ENCODE assay signal across 29 cellular contexts in genomic region chr19:39196320-39196719, GRCh38. TPM values are rescaled to one million over a fixed set of nuclear protein-coding genes. Genes with fewer than 3 reads are reported as not detected.
DNase-seq lines count a peak whose midpoint lies in the region; ATAC-seq and TF ChIP-seq lines count a peak whose summit lies in the region.
"Had no signal": no experiment of that assay in that cellular context is flagged by ENCODE, and none has a peak within 500 bp of the region (broad histone marks: within the 10 kb centered on the region; RNA-seq: fewer than 3 reads in every experiment).

No MANE protein-coding gene starts in this region.

- H3K27me3 ChIP-seq in H9 (ENCODE audit: insufficient read depth, low read length), result peaks cover 7% of the 10 kb centered on the region; the same call in 1 of the 2 replicates
- no peaks in the 10 kb centered on the region; the same call in 1 of the 2 replicates for H3K27me3 ChIP-seq in SJCRH30
- H3K27me3 ChIP-seq in esophagus squamous epithelium, result peaks cover 0 to 71% (median 7%) of the 10 kb centered on the region in 4 donors
- peaks cover 43% of the 10 kb centered on the region for H3K27me3 ChIP-seq in osteoblast (ENCODE audit: insufficient read depth, low read length)

- peak overlapping the region; percentile 52 for H3K4me3 ChIP-seq in SJCRH30
- H3K4me3 ChIP-seq in esophagus squamous epithelium, result peak overlapping the region in 2 of 4 donors; percentile 40 to 53
- H3K4me3 ChIP-seq in osteoblast (ENCODE audit: insufficient read depth, low read length), result no peak overlapping the region
- no peak overlapping the region for H3K4me3 ChIP-seq in coronary artery

- H2BK5ac ChIP-seq in H9 (ENCODE audit: insufficient read length, low read length), result no peak overlapping the region

- no peak overlapping the region for H4K91ac ChIP-seq in H9 (ENCODE audit: insufficient read length, low read depth, low read length)

- no peak overlapping the region for H2BK120ac ChIP-seq in H9 (ENCODE audit: low read depth, low read length, poor library complexity, severe bottlenecking)

- TF ChIP-seq POLR2A in esophagus squamous epithelium (IDR thresholded peaks at IDR 0.05), result no peak

- H3K4me1 ChIP-seq in H9 (ENCODE audit: insufficient read depth, low read length) (no peaks in the 10 kb centered on the region), SJCRH30 (peaks cover 19% of the 10 kb centered on the region), esophagus squamous epithelium (peaks cover 5 to 58% (median 13%) of the 10 kb centered on the region in 3 donors), osteoblast (ENCODE audit: insufficient read depth, low read length) (no peaks in the 10 kb centered on the region)

- H3K4ac ChIP-seq in H9 (ENCODE audit: low read depth, low read length), result no peak overlapping the region

- H3K4me2 ChIP-seq in H9 (ENCODE audit: insufficient read depth, insufficient read length, low read length), result peak overlapping the region; percentile 48
- H3K4me2 ChIP-seq in osteoblast (ENCODE audit: insufficient read depth, low read length), result no peak overlapping the region

- no peaks in the 10 kb centered on the region; a peak in 1 of 5 replicates for H3K9me3 Mint-ChIP-seq in H9
- H3K9me3 Mint-ChIP-seq: activated naive CD4-positive, alpha-beta T cell treated with anti-CD3 and anti-CD28 coated beads for 36 hours; activated T-cell treated with anti-CD3 and anti-CD28 coated beads, Interleukin-2, amount 50 U/mL, for 4 hours; dendritic cell treated with granulocyte-macrophage colony-stimulating factor and Interleukin-4, amounts not matched to agents 40 ng/mL and 50 ng/mL, for 4 days; nephron had no signal

- H2BK20ac ChIP-seq in H9 (ENCODE audit: low read depth, low read length, poor library complexity, severe bottlenecking), result no peak overlapping the region

- H2AFZ ChIP-seq in H9 (ENCODE audit: low read length), result no peak overlapping the region
- H2AFZ ChIP-seq in osteoblast (ENCODE audit: low read length), result no peak overlapping the region

- H3K23ac ChIP-seq in H9 (ENCODE audit: insufficient read length, low read depth, low read length), result no peak overlapping the region

- no peak for TF ChIP-seq CTCF in H9 (conservative IDR thresholded peaks at IDR 0.05)
- no peak for TF ChIP-seq CTCF in esophagus squamous epithelium (IDR thresholded peaks at IDR 0.05)
- no peak for TF ChIP-seq CTCF in osteoblast (IDR thresholded peaks at IDR 0.05; ENCODE audit: extremely low read depth, low read depth, low read length)
- TF ChIP-seq CTCF in coronary artery (IDR thresholded peaks at IDR 0.05), result no peak

- DNase-seq in H9 (no peak), SJCRH30 (peak; percentile 73 to 75), esophagus squamous epithelium (lab: John Stamatoyannopoulos, UW) (no peak), osteoblast (ENCODE audit: insufficient read length, low spot score, missing footprints) (peak; percentile 42), AG08395 (ENCODE audit: low spot score) (no peak), coronary artery (ENCODE audit: low spot score) (no peak)
- DNase-seq: activated CD4-positive, alpha-beta T cell treated with anti-CD3 and anti-CD28 coated beads for 48 hours; activated T-cell treated with anti-CD3 and anti-CD28 coated beads, Interleukin-2, amount 50 U/mL, for 4 hours; amygdala; GDM1; GOT3; heart left ventricle; Karpas-422; midbrain; NCI-H1694 treated with DMSO at 0.1 percent for 48 hours; NCI-H2171; NCI-H526 treated with DMSO at 0.1 percent for 48 hours; posterior cingulate gyrus; transverse colon had no signal

- intact Hi-C loops in esophagus squamous epithelium (cut with DNase I), result no loop called here

- H3K27me3 Mint-ChIP-seq in H9 (ENCODE audit: low read depth), result peaks cover 72% of the 10 kb centered on the region

- H3K9me3 ChIP-seq in H9 (ENCODE audit: control insufficient read depth, low read depth, low read length) (no peaks in the 10 kb centered on the region), SJCRH30 (replicated peaks) (no peaks in the 10 kb centered on the region), esophagus squamous epithelium (no peaks in the 10 kb centered on the region), osteoblast (ENCODE audit: low read depth, low read length) (no peaks in the 10 kb centered on the region)
- H3K9me3 ChIP-seq: heart left ventricle, SK-N-SH, transverse colon had no signal

- H3K36me3 ChIP-seq in SJCRH30 (no peaks in the 10 kb centered on the region), esophagus squamous epithelium (peaks cover 0 to 8% (median 0%) of the 10 kb centered on the region in 3 donors), osteoblast (ENCODE audit: insufficient read depth, low read length) (no peaks in the 10 kb centered on the region)
- H3K36me3 ChIP-seq: heart left ventricle, transverse colon had no signal

- H3K4me1 Mint-ChIP-seq in H9, result peaks cover 10 to 34% of the 10 kb centered on the region in 2 experiments

- no peaks in the 10 kb centered on the region for H3K36me3 Mint-ChIP-seq in H9 (ENCODE audit: insufficient read depth in 1 of 3, low read depth in 3 of 3)

- H3K27ac ChIP-seq in H9 (ENCODE audit: insufficient read length, low read depth, low read length), result no peak overlapping the region
- H3K27ac ChIP-seq in SJCRH30, result peak overlapping the region; percentile 55
- peak overlapping the region; percentile 34 to 80 (median 75) for H3K27ac ChIP-seq in esophagus squamous epithelium
- no peak overlapping the region for H3K27ac ChIP-seq in osteoblast (ENCODE audit: low read depth, low read length)
- H3K27ac ChIP-seq in coronary artery, result no peak overlapping the region
- H3K27ac ChIP-seq: heart left ventricle, RWPE1, transverse colon had no signal

- H4K5ac ChIP-seq in H9 (ENCODE audit: insufficient read length, low read depth, low read length), result no peak overlapping the region

- H3K79me2 ChIP-seq in H9 (ENCODE audit: insufficient read depth, low read length) (no peaks in the 10 kb centered on the region), osteoblast (ENCODE audit: insufficient read depth, low read length) (no peaks in the 10 kb centered on the region)

- H4K8ac ChIP-seq in H9 (replicated peaks; ENCODE audit: insufficient read length, low read depth, low read length), result no peak overlapping the region

- no peak overlapping the region for H3K27ac Mint-ChIP-seq in H9
- H3K27ac Mint-ChIP-seq: activated naive CD4-positive, alpha-beta T cell treated with anti-CD3 and anti-CD28 coated beads for 36 hours; dendritic cell treated with granulocyte-macrophage colony-stimulating factor and Interleukin-4, amounts not matched to agents 40 ng/mL and 50 ng/mL, for 4 days; nephron had no signal

- no peak overlapping the region for H3T11ph ChIP-seq in H9 (ENCODE audit: low read length)

- no peak overlapping the region for H3K18ac ChIP-seq in H9 (ENCODE audit: insufficient read length, low read depth, low read length)

- H3K79me1 ChIP-seq in H9 (ENCODE audit: insufficient read depth, low read depth, low read length, poor library complexity, severe bottlenecking), result no peaks in the 10 kb centered on the region

- H4K20me1 ChIP-seq in H9 (ENCODE audit: control insufficient read depth, insufficient read depth, insufficient read length), result no peaks in the 10 kb centered on the region
- H4K20me1 ChIP-seq in osteoblast (ENCODE audit: insufficient read depth, low read length), result no peaks in the 10 kb centered on the region

- H2BK12ac ChIP-seq in H9 (ENCODE audit: insufficient read length, low read depth, low read length), result no peak overlapping the region

- H2AK5ac ChIP-seq in H9 (ENCODE audit: insufficient read length, low read length), result no peak overlapping the region

- H3K4me3 Mint-ChIP-seq in H9, result peak overlapping the region; percentile 36 to 75; a peak in 3 of 5 replicates
- H3K4me3 Mint-ChIP-seq: activated naive CD4-positive, alpha-beta T cell treated with anti-CD3 and anti-CD28 coated beads for 36 hours; dendritic cell treated with granulocyte-macrophage colony-stimulating factor and Interleukin-4, amounts not matched to agents 40 ng/mL and 50 ng/mL, for 4 days; nephron had no signal

- H3K9ac ChIP-seq in H9 (ENCODE audit: extremely low read depth, insufficient read length, low read length), result no peak overlapping the region
- H3K9ac ChIP-seq: SK-N-SH had no signal

- H2BK15ac ChIP-seq in H9 (ENCODE audit: low read depth, low read length), result no peak overlapping the region

- peaks cover 7% of the 10 kb centered on the region for H3K23me2 ChIP-seq in H9 (ENCODE audit: insufficient read length, low read depth, low read length, poor library complexity, severe bottlenecking)

- WGBS in H9 (ENCODE audit: extremely low coverage, insufficient read length, low lambda C conversion rate), result no CpG with 5 or more reads among the region's 7 CpGs
- WGBS in esophagus squamous epithelium, 2 donors, result 41% methylated on average over 3 of the region's 7 CpGs; no CpG with 5 or more reads in 1 of the 2 donors

- no peak for ATAC-seq in GM21367 (IDR thresholded peaks at IDR 0.05; ENCODE audit: unreplicated experiment)
- ATAC-seq: heart left ventricle, left lobe of liver had no signal

- no peak overlapping the region for H3K14ac ChIP-seq in H9 (ENCODE audit: insufficient read depth, low read length)

- H3K56ac ChIP-seq in H9 (ENCODE audit: insufficient read length, low read depth, low read length), result no peak overlapping the region

RNA-seq across cellular contexts. Expression of gene NCCRP1, which starts 0.4 kb away (rescaled TPM):
- total RNA-seq in H9 (2021) (1.9 and 2.7 TPM in 2 replicates), esophagus squamous epithelium (100 to 1,000 TPM; 208 to 737 (median 262) TPM), osteoblast (not detected in 2 replicates)
- total RNA-seq in SJCRH30 (2014; rRNA removed; shearing (Covaris generic)), result 7.6 and 7.8 TPM in 2 replicates
- total RNA-seq: activated naive CD4-positive, alpha-beta T cell treated with anti-CD3 and anti-CD28 coated beads for 36 hours; activated T-cell treated with anti-CD3 and anti-CD28 coated beads, Interleukin-2, amount 50 U/mL, for 4 hours; HT1080; sciatic nerve; T-helper 2 cell treated with Interferon-gamma antibody and Interleukin-4, amounts not matched to agents 100 ng/mL and 5 ng/mL, for 36 hours had no signal

RNA-seq across cellular contexts. Expression of gene SYCN, which starts 7.7 kb away (rescaled TPM):
- total RNA-seq in H9 (2021) (not detected in 2 replicates), esophagus squamous epithelium (not detected), osteoblast (not detected in 2 replicates)
- not detected in 2 replicates for total RNA-seq in SJCRH30 (2014; rRNA removed; shearing (Covaris generic))
- total RNA-seq: activated naive CD4-positive, alpha-beta T cell treated with anti-CD3 and anti-CD28 coated beads for 36 hours; HT1080; sciatic nerve; T-helper 2 cell treated with Interferon-gamma antibody and Interleukin-4, amounts not matched to agents 100 ng/mL and 5 ng/mL, for 36 hours; transverse colon had no signal

RNA-seq across cellular contexts. Expression of gene IFNL3, which starts 48.5 kb away (rescaled TPM):
- total RNA-seq in H9 (2021), result not detected in 2 replicates
- total RNA-seq in SJCRH30 (2014; rRNA removed; shearing (Covaris generic)), result not detected in 2 replicates
- total RNA-seq in esophagus squamous epithelium, result not detected
- not detected in 2 replicates for total RNA-seq in osteoblast
- total RNA-seq: activated T-cell treated with anti-CD3 and anti-CD28 coated beads, Interleukin-2, amount 50 U/mL, for 4 hours; heart left ventricle; HT1080; left lobe of liver; sciatic nerve; T-helper 2 cell treated with Interferon-gamma antibody and Interleukin-4, amounts not matched to agents 100 ng/mL and 5 ng/mL, for 36 hours; transverse colon had no signal

RNA-seq across cellular contexts. Expression of gene IFNL4, which starts 52.3 kb away (rescaled TPM):
- total RNA-seq in H9 (2021) (not detected in 2 replicates), esophagus squamous epithelium (not detected), osteoblast (not detected in 2 replicates)
- not detected in 2 replicates for total RNA-seq in SJCRH30 (2014; rRNA removed; shearing (Covaris generic))
- total RNA-seq: activated naive CD4-positive, alpha-beta T cell treated with anti-CD3 and anti-CD28 coated beads for 36 hours; activated T-cell treated with anti-CD3 and anti-CD28 coated beads, Interleukin-2, amount 50 U/mL, for 4 hours; heart left ventricle; HT1080; left lobe of liver; sciatic nerve; T-helper 2 cell treated with Interferon-gamma antibody and Interleukin-4, amounts not matched to agents 100 ng/mL and 5 ng/mL, for 36 hours; transverse colon had no signal

Comparison
In these comparisons a context has a peak if more than half of its experiments do, and no peak if none do; other contexts are left out.
1. DNase-seq: peak in SJCRH30 (2 of 2) and osteoblast (single experiment); none in H9 (single experiment), esophagus squamous epithelium (single experiment), AG08395 (single experiment) and coronary artery (single experiment).
2. H3K27ac ChIP-seq: peak in SJCRH30 (single experiment) and esophagus squamous epithelium (4 of 4); none in H9 (single experiment), osteoblast (single experiment) and coronary artery (0 of 2).
3. RNA of gene NCCRP1, which starts 0.4 kb away (total RNA-seq): 208 to 737 TPM in esophagus squamous epithelium; 7.6 to 7.8 TPM in SJCRH30, 1.9 to 2.7 TPM in H9 and not detected in osteoblast; every median in the first group is over 10 times any median in the second.